8 cellular contexts compared by ENCODE assay signal in the genomic region with DNA sequence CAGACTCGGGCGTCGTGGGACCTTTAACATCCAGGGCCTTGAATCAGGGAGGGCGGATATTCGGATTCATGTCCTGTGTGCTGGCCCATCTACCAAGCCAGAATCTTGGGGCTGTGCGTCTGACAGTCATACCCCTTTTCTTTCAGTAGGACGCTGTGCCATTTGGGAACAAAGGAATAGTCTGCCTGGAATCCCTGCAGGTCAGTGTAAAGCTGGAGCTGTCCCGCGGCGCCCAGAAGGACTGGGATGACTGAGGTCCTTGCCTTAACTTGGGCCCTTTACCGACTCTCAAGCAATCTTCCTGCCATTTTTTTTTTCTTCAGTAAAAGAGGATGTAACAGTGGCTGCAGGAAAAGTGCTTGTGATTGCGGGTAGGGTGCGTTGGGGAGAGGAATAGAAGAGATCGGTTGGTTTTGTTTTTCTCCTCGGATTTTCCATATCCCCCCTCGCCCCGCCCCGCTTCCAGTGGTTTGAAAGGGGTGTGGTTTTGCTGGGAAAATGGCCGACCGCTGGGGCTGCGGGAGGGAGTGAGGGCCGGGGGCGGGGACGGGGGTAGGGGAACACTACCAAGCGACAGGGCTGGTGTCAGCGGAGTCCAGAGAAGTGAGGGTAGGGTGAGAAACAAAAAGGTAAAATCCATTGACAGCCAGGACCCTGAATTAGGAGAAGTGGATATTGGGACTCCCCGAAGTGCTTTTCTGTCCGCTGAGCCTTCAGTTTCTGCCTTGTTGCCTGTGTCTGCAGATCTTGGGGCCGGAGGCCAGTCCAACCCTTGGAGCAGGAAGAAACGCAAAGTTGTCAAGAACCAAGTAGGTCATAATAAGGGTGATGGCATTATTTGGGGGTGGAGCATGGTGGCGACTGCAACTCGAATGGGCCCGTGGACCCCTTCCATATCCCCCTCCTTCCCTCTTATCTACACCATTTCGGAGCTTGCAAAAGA. TPM values are rescaled to one million over a fixed set of nuclear protein-coding genes. Genes with fewer than 3 reads are reported as not detected.
DNase-seq lines count a peak whose midpoint lies in the region; ATAC-seq and TF ChIP-seq lines count a peak whose summit lies in the region.

No MANE protein-coding gene starts in this region.

- H3K4me3 ChIP-seq in RWPE2 (ENCODE audit: severe bottlenecking) (peak overlapping the region; percentile 34), testis (peak overlapping the region; percentile 55 to 70)

- no peaks in the 10 kb centered on the region for H3K36me3 ChIP-seq in RWPE2 (ENCODE audit: low read depth)
- no peaks in the 10 kb centered on the region for H3K36me3 ChIP-seq in testis (ENCODE audit: low read depth, missing control alignments)

- no peak for TF ChIP-seq POLR2A in testis (IDR thresholded peaks at IDR 0.05)

- ATAC-seq in RWPE2 (ENCODE audit: low read depth) (peak; percentile 65), memory B cell (ENCODE audit: low read depth) (no peak)

- no peak overlapping the region for H3K27ac Mint-ChIP-seq in T-helper 1 cell treated with Interleukin-12 subunit alpha and Interleukin-12 subunit beta and Interleukin-4 antibody, amounts not matched to agents 30 μg/mL and 1 μg/mL, for 36 hours
- no peak overlapping the region for H3K27ac Mint-ChIP-seq in memory B cell

- no peaks in the 10 kb centered on the region for H3K4me1 Mint-ChIP-seq in T-helper 1 cell treated with Interleukin-12 subunit alpha and Interleukin-12 subunit beta and Interleukin-4 antibody, amounts not matched to agents 30 μg/mL and 1 μg/mL, for 36 hours (ENCODE audit: low read depth)
- peaks cover 12% of the 10 kb centered on the region for H3K4me1 Mint-ChIP-seq in memory B cell

- H3K4me3 Mint-ChIP-seq in T-helper 1 cell treated with Interleukin-12 subunit alpha and Interleukin-12 subunit beta and Interleukin-4 antibody, amounts not matched to agents 30 μg/mL and 1 μg/mL, for 36 hours = peak overlapping the region; percentile 42
- peak overlapping the region; percentile 70 for H3K4me3 Mint-ChIP-seq in memory B cell

- no peak for TF ChIP-seq CTCF in RWPE2 (IDR thresholded peaks at IDR 0.05; ENCODE audit: poor library complexity, severe bottlenecking)
- no peak for TF ChIP-seq CTCF in testis (IDR thresholded peaks at IDR 0.05)

- intact Hi-C loops in testis (cut with DNase I; ENCODE audit: low total_unique reads) = no loop called here

- peaks cover 13% of the 10 kb centered on the region for H3K27me3 Mint-ChIP-seq in T-helper 1 cell treated with Interleukin-12 subunit alpha and Interleukin-12 subunit beta and Interleukin-4 antibody, amounts not matched to agents 30 μg/mL and 1 μg/mL, for 36 hours (ENCODE audit: low read depth)
- peaks cover 17% of the 10 kb centered on the region for H3K27me3 Mint-ChIP-seq in memory B cell

- H3K9me3 ChIP-seq in RWPE2 (ENCODE audit: severe bottlenecking) = no peaks in the 10 kb centered on the region
- no peaks in the 10 kb centered on the region for H3K9me3 ChIP-seq in testis

- H3K27me3 ChIP-seq in RWPE2 (ENCODE audit: insufficient read depth, poor library complexity, severe bottlenecking) = no peaks in the 10 kb centered on the region
- H3K27me3 ChIP-seq in testis = no peaks in the 10 kb centered on the region

- no peaks in the 10 kb centered on the region for H3K36me3 Mint-ChIP-seq in T-helper 1 cell treated with Interleukin-12 subunit alpha and Interleukin-12 subunit beta and Interleukin-4 antibody, amounts not matched to agents 30 μg/mL and 1 μg/mL, for 36 hours (ENCODE audit: low read depth)
- H3K36me3 Mint-ChIP-seq in memory B cell = peaks cover 2% of the 10 kb centered on the region

- DNase-seq in T-helper 1 cell (no peak), RWPE2 (ENCODE audit: low spot score) (no peak), epidermal melanocyte (ENCODE audit: insufficient read length, low spot score) (peak; percentile 36), memory B cell (ENCODE audit: low spot score in 2 of 2) (no peak), testis (peak; percentile 52), NCI-H1048 (lab: John Stamatoyannopoulos, UW) (no peak), GM19238 (ENCODE audit: insufficient read length, low spot score) (no peak)

- H3K4me1 ChIP-seq in RWPE2 (ENCODE audit: insufficient read depth, poor library complexity, severe bottlenecking) (no peaks in the 10 kb centered on the region), testis (no peaks in the 10 kb centered on the region)

- H3K27ac ChIP-seq in RWPE2 (ENCODE audit: poor library complexity, severe bottlenecking) (peak overlapping the region; percentile 20), testis (peak overlapping the region; percentile 86 to 89)

- WGBS in testis, 2 donors = 2 to 6% methylated on average over 12 to 34 of the region's 34 CpGs

- no peaks in the 10 kb centered on the region for H3K9me3 Mint-ChIP-seq in T-helper 1 cell treated with Interleukin-12 subunit alpha and Interleukin-12 subunit beta and Interleukin-4 antibody, amounts not matched to agents 30 μg/mL and 1 μg/mL, for 36 hours
- H3K9me3 Mint-ChIP-seq in memory B cell = no peaks in the 10 kb centered on the region

RNA-seq across cellular contexts. Expression of gene ARMCX1, which starts 0.7 kb away (rescaled TPM):
- total RNA-seq in testis = 10 to 100 TPM; 12.6 to 13.1 TPM
- polyA plus RNA-seq in testis (ENCODE audit: insufficient read depth, low read depth, low replicate concordance) = 14.3 TPM

Comparison
In these comparisons a context has a peak if more than half of its experiments do, and no peak if none do; other contexts are left out.
1. DNase-seq: peak in epidermal melanocyte (single experiment) and testis (single experiment); none in T-helper 1 cell (0 of 5), RWPE2 (single experiment), memory B cell (0 of 2), NCI-H1048 (single experiment) and GM19238 (single experiment).